Comparison of ENCODE assay signal across 8 cellular contexts in the genomic region with DNA sequence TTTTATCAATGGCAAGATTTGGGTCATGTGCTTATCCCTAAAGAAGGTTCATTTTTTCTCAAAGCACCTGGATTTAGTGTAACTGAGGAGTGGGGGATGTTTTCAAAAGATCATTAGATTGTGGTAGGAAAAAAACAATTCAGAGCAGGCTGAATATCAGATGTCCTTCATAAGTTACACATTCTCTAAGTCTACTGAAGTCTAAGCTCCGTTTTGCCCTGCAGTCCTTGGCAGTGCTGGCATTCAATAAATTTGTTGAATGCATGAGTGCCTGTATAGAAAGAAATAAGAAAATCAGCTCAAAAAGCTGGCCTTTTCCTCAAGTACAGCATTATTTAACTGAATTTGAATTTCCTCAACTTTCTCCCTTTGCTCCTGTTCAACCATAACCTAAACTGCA.
"Had no signal": no experiment of that assay in that cellular context is flagged by ENCODE, and none has a peak within 500 bp of the region (broad histone marks: within the 10 kb centered on the region; RNA-seq: fewer than 3 reads in every experiment).

No MANE protein-coding gene starts in this region.

- DNase-seq: GM23248, GOT3, H7, H9, HCEC 1CT, HFFc6 had no signal

- H3K4me1 ChIP-seq: HAP-1 had no signal

- H3K36me3 ChIP-seq: HAP-1 had no signal

- H3K9me3 ChIP-seq: HAP-1 had no signal

- H3K4me3 ChIP-seq: GM23248, GM23338, HAP-1 had no signal
